Comparison of ENCODE assay signal across 24 cellular contexts in genomic region chr4:150114641-150115040, GRCh38.
"Had no signal": no experiment of that assay in that cellular context is flagged by ENCODE, and none has a peak within 500 bp of the region (broad histone marks: within the 10 kb centered on the region; RNA-seq: fewer than 3 reads in every experiment).

No MANE protein-coding gene starts in this region.

- FAIRE-seq: RCC 7860 had no signal

- H3K27me3 ChIP-seq: SJSA1 had no signal

- H3K27ac ChIP-seq: HL-60, SJSA1, SK-N-MC had no signal

- H3K36me3 ChIP-seq: SJSA1 had no signal

- H3K4me3 ChIP-seq: SJSA1, SK-N-MC had no signal

- DNase-seq: KBM-7, MV-4-11, NCI-H1048, NCI-H1105, NCI-H1417 treated with DMSO at 0.1 percent for 48 hours, NCI-H146, NCI-H1694 treated with DMSO at 0.1 percent for 48 hours, NCI-H1930, NCI-H2081, NCI-H2107, NCI-H226, NCI-H446, NCI-H510A, NCI-H524 treated with DMSO at 0.1 percent for 48 hours, NCI-H69, NCI-H774, Right ventricle myocardium superior, RPMI8226, SIG-M5, SW 1271 had no signal
